8 cellular contexts compared by ENCODE assay signal in genomic region chr3:177284383-177284881, GRCh38.
A peak's percentile ranks its signal among the peaks of the same experiment; 100 is the strongest.
DNase-seq lines count a peak whose midpoint lies in the region; ATAC-seq and TF ChIP-seq lines count a peak whose summit lies in the region.

No MANE protein-coding gene starts in this region.

- no peaks in the 10 kb centered on the region for H3K36me3 ChIP-seq in DND-41 (ENCODE audit: insufficient read depth, low read length)

- no peaks in the 10 kb centered on the region for H3K79me2 ChIP-seq in DND-41 (ENCODE audit: insufficient read depth, low read length)

- H3K4me3 ChIP-seq in DND-41 (ENCODE audit: low read depth in 1 of 2, low read length in 2 of 2): peak overlapping the region in 1 of 2 experiments; percentile 18; a peak in 1 of 4 replicates

- POLR2A ChIA-PET in activated CD4-positive, alpha-beta memory T cell treated with anti-CD3 and anti-CD28 coated beads, Interleukin-2, amount 10 ng/mL, durations not matched to agents 7 days and 5 days (lab: Charles Lee): no interaction called here

- no peak overlapping the region for H3K4me3 Mint-ChIP-seq in activated CD4-positive, alpha-beta memory T cell treated with anti-CD3 and anti-CD28 coated beads, Interleukin-2, amount 10 ng/mL, durations not matched to agents 7 days and 5 days

- peaks cover 44% of the 10 kb centered on the region for H3K4me1 ChIP-seq in DND-41 (ENCODE audit: insufficient read depth, low read length)

- no peaks in the 10 kb centered on the region for H4K20me1 ChIP-seq in DND-41 (ENCODE audit: insufficient read depth, low read length)

- H3K9ac ChIP-seq in DND-41 (ENCODE audit: low read depth, low read length): peak overlapping the region; percentile 10

- H3K4me1 Mint-ChIP-seq in activated CD4-positive, alpha-beta memory T cell treated with anti-CD3 and anti-CD28 coated beads, Interleukin-2, amount 10 ng/mL, durations not matched to agents 7 days and 5 days: peaks cover 26% of the 10 kb centered on the region

- peaks cover 6% of the 10 kb centered on the region for H3K9me3 Mint-ChIP-seq in activated CD4-positive, alpha-beta memory T cell treated with anti-CD3 and anti-CD28 coated beads, Interleukin-2, amount 10 ng/mL, durations not matched to agents 7 days and 5 days

- ATAC-seq in DND-41 (ENCODE audit: insufficient read depth, low read depth): peak; percentile 87
- ATAC-seq in left ventricle myocardium superior: peak; percentile 81
- ATAC-seq in GM18868 (IDR thresholded peaks at IDR 0.05; ENCODE audit: unreplicated experiment): no peak
- no peak for ATAC-seq in GM18873 (IDR thresholded peaks at IDR 0.05; ENCODE audit: low FRiP score, unreplicated experiment)

- no peaks in the 10 kb centered on the region for H3K27me3 Mint-ChIP-seq in activated CD4-positive, alpha-beta memory T cell treated with anti-CD3 and anti-CD28 coated beads, Interleukin-2, amount 10 ng/mL, durations not matched to agents 7 days and 5 days

- peak overlapping the region; percentile 58 for H3K4me2 ChIP-seq in DND-41 (ENCODE audit: insufficient read depth, low read length)

- H3K27me3 ChIP-seq in DND-41 (ENCODE audit: insufficient read depth, low read length, poor library complexity): no peaks in the 10 kb centered on the region

- peaks cover 6% of the 10 kb centered on the region for H3K36me3 Mint-ChIP-seq in activated CD4-positive, alpha-beta memory T cell treated with anti-CD3 and anti-CD28 coated beads, Interleukin-2, amount 10 ng/mL, durations not matched to agents 7 days and 5 days (ENCODE audit: low read depth)

- peak overlapping the region; percentile 61 for H2AFZ ChIP-seq in DND-41 (ENCODE audit: low read depth, low read length)

- H3K27ac ChIP-seq in DND-41 (ENCODE audit: low read length): peak overlapping the region; percentile 68

- no peak overlapping the region for H3K27ac Mint-ChIP-seq in activated CD4-positive, alpha-beta memory T cell treated with anti-CD3 and anti-CD28 coated beads, Interleukin-2, amount 10 ng/mL, durations not matched to agents 7 days and 5 days

- H3K9me3 ChIP-seq in DND-41 (ENCODE audit: insufficient read depth, low read length, severe bottlenecking): no peaks in the 10 kb centered on the region

- CTCF ChIA-PET in activated CD4-positive, alpha-beta memory T cell treated with anti-CD3 and anti-CD28 coated beads, Interleukin-2, amount 10 ng/mL, durations not matched to agents 7 days and 5 days (lab: Charles Lee): no interaction called here

- intact Hi-C loops in left ventricle myocardium superior (cut with micrococcal nuclease): no loop called here

- peak; percentile 88 for DNase-seq in DND-41
- peak; percentile 77 for DNase-seq in NCI-H2107 treated with DMSO at 0.1 percent for 48 hours (lab: John Stamatoyannopoulos, UW; ENCODE audit: unreplicated experiment)
- peak; percentile 21 for DNase-seq in activated CD4-positive, alpha-beta memory T cell treated with anti-CD3 and anti-CD28 coated beads, Interleukin-2, amount 10 ng/mL, durations not matched to agents 7 days and 5 days
- DNase-seq in left ventricle myocardium superior: peak; percentile 57
- DNase-seq in stimulated activated CD4-positive, alpha-beta T cell treated with anti-CD3 and anti-CD28 coated beads, Interleukin-4, amount 100 ng/mL, for 1 hour: peak; percentile 8
- DNase-seq in cortex of kidney (lab: John Stamatoyannopoulos, UW): no peak

- TF ChIP-seq CTCF in DND-41 (IDR thresholded peaks at IDR 0.05; ENCODE audit: borderline replicate concordance, extremely low read depth, low read length, poor library complexity, severe bottlenecking): peak; percentile 56

Comparison
In these comparisons a context has a peak if more than half of its experiments do, and no peak if none do; other contexts are left out.
1. ATAC-seq: peak in DND-41 (single experiment) and left ventricle myocardium superior (single experiment); none in GM18868 (single experiment) and GM18873 (single experiment).